ENCODE assay signal across 22 cellular contexts in genomic region chr5:73726606-73727231, GRCh38.
DNase-seq lines count a peak whose midpoint lies in the region; ATAC-seq, FAIRE-seq and TF ChIP-seq lines count a peak whose summit lies in the region.
"Had no signal": no experiment of that assay in that cellular context is flagged by ENCODE, and none has a peak within 500 bp of the region (broad histone marks: within the 10 kb centered on the region; RNA-seq: fewer than 3 reads in every experiment).

No MANE protein-coding gene starts in this region.

- H3K36me3 ChIP-seq in liver (ENCODE audit: control insufficient read depth in 4 of 4, insufficient read depth in 3 of 4, low read depth in 1 of 4, low read length in 3 of 4) (no peaks in the 10 kb centered on the region), HepG2 (replicated peaks in 1 of 2; ENCODE audit: control insufficient read depth in 1 of 2, insufficient read depth in 2 of 2, low read length in 2 of 2) (no peaks in the 10 kb centered on the region), small intestine (ENCODE audit: control insufficient read depth in 2 of 2, insufficient read depth in 2 of 2, low read length in 2 of 2) (no peaks in the 10 kb centered on the region)
- H3K36me3 ChIP-seq in CD8-positive, alpha-beta memory T cell (ENCODE audit: insufficient read depth, low read length), result no peaks in the 10 kb centered on the region
- H3K36me3 ChIP-seq: BE2C, Peyer's patch, SJSA1 had no signal

- TF ChIP-seq CTCF in liver (IDR thresholded peaks at IDR 0.05; ENCODE audit: low read depth, low read length, missing input control) (no peak), HepG2 (CRISPR knock-in tag; IDR thresholded peaks at IDR 0.05) (no peak), coronary artery (IDR thresholded peaks at IDR 0.05) (no peak)

- TF ChIP-seq POLR2A in HepG2 (IDR thresholded peaks at IDR 0.05; ENCODE audit: insufficient read depth in 1 of 2, low read depth in 2 of 2, low read length in 2 of 2), result no peak
- TF ChIP-seq POLR2A in GM18505 (IDR thresholded peaks at IDR 0.05; ENCODE audit: borderline replicate concordance, extremely low read depth, insufficient read depth, insufficient read length), result no peak

- H3K4me3 Mint-ChIP-seq in CD8-positive, alpha-beta memory T cell, result no peak overlapping the region
- H3K4me3 Mint-ChIP-seq: CD4-positive, CD25-positive, alpha-beta regulatory T cell had no signal

- H3K79me2 ChIP-seq in HepG2 (ENCODE audit: insufficient read depth, low read length), result peaks cover 3% of the 10 kb centered on the region

- no peaks in the 10 kb centered on the region for H3K9me3 Mint-ChIP-seq in CD8-positive, alpha-beta memory T cell
- H3K9me3 Mint-ChIP-seq: CD4-positive, CD25-positive, alpha-beta regulatory T cell had no signal

- no peaks in the 10 kb centered on the region for H4K20me1 ChIP-seq in HepG2 (ENCODE audit: insufficient read depth, low read length)

- intact Hi-C loops in HepG2 (cut with micrococcal nuclease; ENCODE audit: unreplicated experiment), result loop anchor here (5.0 kb wide), 2 partner anchors 36 to 66 kb away; no protein-coding TSS in a partner anchor

- H3K27me3 ChIP-seq in liver (ENCODE audit: control insufficient read depth in 4 of 4, insufficient read depth in 4 of 4, low read length in 3 of 4) (no peaks in the 10 kb centered on the region), HepG2 (ENCODE audit: control insufficient read depth in 1 of 2, insufficient read depth in 2 of 2, low read length in 2 of 2) (no peaks in the 10 kb centered on the region), small intestine (ENCODE audit: control insufficient read depth in 2 of 2, insufficient read depth in 2 of 2, low read length in 2 of 2) (no peaks in the 10 kb centered on the region)
- no peaks in the 10 kb centered on the region for H3K27me3 ChIP-seq in CD8-positive, alpha-beta memory T cell (ENCODE audit: insufficient read depth, low read length, poor library complexity, severe bottlenecking)
- H3K27me3 ChIP-seq: BE2C, Peyer's patch, SJSA1 had no signal

- H3K4me2 ChIP-seq in HepG2 (ENCODE audit: low read depth, low read length), result no peak overlapping the region

- peak overlapping the region; percentile 39 to 46 for H3K27ac ChIP-seq in liver (ENCODE audit: low read depth in 1 of 2, low read length in 2 of 2)
- H3K27ac ChIP-seq in HepG2 (ENCODE audit: extremely low read length, insufficient read depth, low read length), result no peak overlapping the region
- H3K27ac ChIP-seq in coronary artery, result peak overlapping the region in 1 of 2 donors; percentile 12
- H3K27ac ChIP-seq in small intestine (ENCODE audit: low read depth in 1 of 2, low read length in 1 of 2), result no peak overlapping the region
- H3K27ac ChIP-seq in CD8-positive, alpha-beta memory T cell (ENCODE audit: low read depth, low read length), result no peak overlapping the region
- H3K27ac ChIP-seq: Peyer's patch, SJSA1 had no signal

- H3K9me3 ChIP-seq in liver (ENCODE audit: control insufficient read depth in 4 of 4, low read length in 3 of 4) (no peaks in the 10 kb centered on the region), HepG2 (ENCODE audit: low read length) (no peaks in the 10 kb centered on the region), small intestine (ENCODE audit: control insufficient read depth, low read depth) (no peaks in the 10 kb centered on the region)
- no peaks in the 10 kb centered on the region for H3K9me3 ChIP-seq in CD8-positive, alpha-beta memory T cell (ENCODE audit: low read length)
- H3K9me3 ChIP-seq: BE2C, Peyer's patch, SJSA1 had no signal

- no peak overlapping the region for H3K27ac Mint-ChIP-seq in CD8-positive, alpha-beta memory T cell
- H3K27ac Mint-ChIP-seq: CD4-positive, CD25-positive, alpha-beta regulatory T cell had no signal

- BruUV-seq in HepG2 (replicated peaks; lab: Mats Ljungman, UMichigan), result no TSS peak

- TF ChIP-seq EP300 in HepG2 (IDR thresholded peaks at IDR 0.05; ENCODE audit: low read depth in 2 of 2, low read length in 2 of 2) (no peak), HepG2 (CRISPR knock-in tag; IDR thresholded peaks at IDR 0.05; ENCODE audit: borderline replicate concordance) (no peak)

- ATAC-seq in HepG2, result no peak
- ATAC-seq in left lobe of liver, result peak; percentile 49
- no peak for ATAC-seq in GM18505 (IDR thresholded peaks at IDR 0.05; ENCODE audit: unreplicated experiment)
- ATAC-seq: K562 had no signal

- TF ChIP-seq RAD21 in liver (IDR thresholded peaks at IDR 0.05), result no peak
- TF ChIP-seq RAD21 in HepG2 (CRISPR knock-in tag; IDR thresholded peaks at IDR 0.05), result no peak

- no peak for DNase-seq in HepG2 (ENCODE audit: low spot score)
- no peak for DNase-seq in coronary artery (ENCODE audit: low spot score)
- no peak for DNase-seq in left lobe of liver (ENCODE audit: low spot score)
- no peak for DNase-seq in small intestine
- no peak for DNase-seq in CD8-positive, alpha-beta memory T cell
- DNase-seq: BE2C; CD4-positive, CD25-positive, alpha-beta regulatory T cell; COR-L47; DMS79; MM.1S; NCI-H1048; NCI-H1417 treated with DMSO at 0.1 percent for 48 hours; NCI-H1930; NCI-H2171; NCI-H345; NCI-H526; Peyer's patch; SW 1271 had no signal

- no peaks in the 10 kb centered on the region for H3K36me3 Mint-ChIP-seq in CD8-positive, alpha-beta memory T cell
- H3K36me3 Mint-ChIP-seq: CD4-positive, CD25-positive, alpha-beta regulatory T cell had no signal

- no peaks in the 10 kb centered on the region for H3K27me3 Mint-ChIP-seq in CD8-positive, alpha-beta memory T cell

- peaks cover 5 to 21% (median 11%) of the 10 kb centered on the region in 4 donors for H3K4me1 ChIP-seq in liver (ENCODE audit: control insufficient read depth in 4 of 4, insufficient read depth in 4 of 4, low read length in 3 of 4)
- peaks cover 64% of the 10 kb centered on the region for H3K4me1 ChIP-seq in HepG2 (ENCODE audit: insufficient read depth, low read length)
- no peaks in the 10 kb centered on the region for H3K4me1 ChIP-seq in small intestine (ENCODE audit: control insufficient read depth in 2 of 2, insufficient read depth in 1 of 2, low read depth in 1 of 2, low read length in 1 of 2)
- no peaks in the 10 kb centered on the region for H3K4me1 ChIP-seq in CD8-positive, alpha-beta memory T cell (ENCODE audit: insufficient read depth, low read length)
- H3K4me1 ChIP-seq: Peyer's patch had no signal

- H3K4me3 ChIP-seq in liver (ENCODE audit: low read depth in 1 of 3, low read length in 3 of 3) (no peak overlapping the region), HepG2 (replicated peaks in 1 of 3; ENCODE audit: insufficient read depth in 1 of 3, low read depth in 2 of 3, low read length in 3 of 3) (no peak overlapping the region), coronary artery (peak overlapping the region; percentile 3), small intestine (ENCODE audit: low read depth in 1 of 2, low read length in 2 of 2) (no peak overlapping the region)
- H3K4me3 ChIP-seq in CD8-positive, alpha-beta memory T cell (ENCODE audit: low read length), result no peak overlapping the region
- H3K4me3 ChIP-seq: K562, Peyer's patch, SJSA1 had no signal

- in situ Hi-C loops in HepG2 (cut with HindIII; ENCODE audit: extremely low pct_ligation_motif_present, low pct_unique_long_range_greater_than_20kb), result no loop called here

- H2AFZ ChIP-seq in HepG2 (ENCODE audit: low read length), result no peak overlapping the region

- no peaks in the 10 kb centered on the region for H3K4me1 Mint-ChIP-seq in CD8-positive, alpha-beta memory T cell
- H3K4me1 Mint-ChIP-seq: CD4-positive, CD25-positive, alpha-beta regulatory T cell had no signal

- CTCF ChIA-PET in HepG2 (lab: Yijun Ruan, JAX; ENCODE audit: low intra/inter-chr PET ratio, low total read pairs), result no interaction called here
- CTCF ChIA-PET in CD8-positive, alpha-beta memory T cell (lab: Charles Lee), result no interaction called here

- FAIRE-seq in HepG2 (lab: Jason Lieb, UNC) (no peak), small intestine (lab: Jason Lieb, UNC) (no peak)
- FAIRE-seq: K562 had no signal

- POLR2A ChIA-PET in HepG2 (lab: Yijun Ruan, JAX), result no interaction called here
- POLR2A ChIA-PET in CD8-positive, alpha-beta memory T cell (lab: Charles Lee), result no interaction called here

- 35% methylated on average over 5 of the region's 5 CpGs for WGBS in liver
- 89% methylated on average over 5 of the region's 5 CpGs for WGBS in HepG2 (ENCODE audit: low lambda C conversion rate)
- WGBS in small intestine, 3 donors, result 66 to 71% (median 69%) methylated on average over 5 of the region's 5 CpGs

- H3K9ac ChIP-seq in liver (ENCODE audit: low read depth in 1 of 2, low read length in 2 of 2) (peak overlapping the region in 1 of 2 donors; percentile 63), HepG2 (ENCODE audit: insufficient read depth, low read depth, low read length) (no peak overlapping the region)

TF ChIP-seq in liver, 16 proteins besides CTCF, POLR2A, EP300 and RAD21:
- TF ChIP-seq MAX (IDR thresholded peaks at IDR 0.05) (no peak), GABPA (IDR thresholded peaks at IDR 0.05 in 1 of 2, conservative IDR thresholded peaks at IDR 0.05 in 1 of 2) (no peak), YY1 (IDR thresholded peaks at IDR 0.05) (peak; percentile 9)

TF ChIP-seq in HepG2, 621 proteins besides CTCF, POLR2A, EP300 and RAD21 (continues in another document):
- TF ChIP-seq ZNF441 (CRISPR knock-in tag; IDR thresholded peaks at IDR 0.05; ENCODE audit: borderline replicate concordance), result no peak
- no peak for TF ChIP-seq LCORL (IDR thresholded peaks at IDR 0.05)
- no peak for TF ChIP-seq LCORL (CRISPR knock-in tag; IDR thresholded peaks at IDR 0.05)
- TF ChIP-seq AGO2 (optimal IDR thresholded peaks at IDR 0.05; ENCODE audit: low read depth, low read length), result no peak
- TF ChIP-seq ZNF383 (CRISPR knock-in tag; IDR thresholded peaks at IDR 0.05; ENCODE audit: borderline replicate concordance), result no peak
- TF ChIP-seq, protein P1, sequence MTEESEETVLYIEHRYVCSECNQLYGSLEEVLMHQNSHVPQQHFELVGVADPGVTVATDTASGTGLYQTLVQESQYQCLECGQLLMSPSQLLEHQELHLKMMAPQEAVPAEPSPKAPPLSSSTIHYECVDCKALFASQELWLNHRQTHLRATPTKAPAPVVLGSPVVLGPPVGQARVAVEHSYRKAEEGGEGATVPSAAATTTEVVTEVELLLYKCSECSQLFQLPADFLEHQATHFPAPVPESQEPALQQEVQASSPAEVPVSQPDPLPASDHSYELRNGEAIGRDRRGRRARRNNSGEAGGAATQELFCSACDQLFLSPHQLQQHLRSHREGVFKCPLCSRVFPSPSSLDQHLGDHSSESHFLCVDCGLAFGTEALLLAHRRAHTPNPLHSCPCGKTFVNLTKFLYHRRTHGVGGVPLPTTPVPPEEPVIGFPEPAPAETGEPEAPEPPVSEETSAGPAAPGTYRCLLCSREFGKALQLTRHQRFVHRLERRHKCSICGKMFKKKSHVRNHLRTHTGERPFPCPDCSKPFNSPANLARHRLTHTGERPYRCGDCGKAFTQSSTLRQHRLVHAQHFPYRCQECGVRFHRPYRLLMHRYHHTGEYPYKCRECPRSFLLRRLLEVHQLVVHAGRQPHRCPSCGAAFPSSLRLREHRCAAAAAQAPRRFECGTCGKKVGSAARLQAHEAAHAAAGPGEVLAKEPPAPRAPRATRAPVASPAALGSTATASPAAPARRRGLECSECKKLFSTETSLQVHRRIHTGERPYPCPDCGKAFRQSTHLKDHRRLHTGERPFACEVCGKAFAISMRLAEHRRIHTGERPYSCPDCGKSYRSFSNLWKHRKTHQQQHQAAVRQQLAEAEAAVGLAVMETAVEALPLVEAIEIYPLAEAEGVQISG (CRISPR knock-in tag; IDR thresholded peaks at IDR 0.05), result no peak
- no peak for TF ChIP-seq MIER3 (CRISPR knock-in tag; IDR thresholded peaks at IDR 0.05; ENCODE audit: borderline replicate concordance)

Comparison
In these comparisons a context has a peak if more than half of its experiments do, and no peak if none do; other contexts are left out.
1. H3K27ac ChIP-seq: peak in liver (2 of 2); none in HepG2 (single experiment), small intestine (0 of 2) and CD8-positive, alpha-beta memory T cell (single experiment).